ENCODE assay signal across 16 cellular contexts in genomic region chr6:145705561-145705960, GRCh38. TPM values are rescaled to one million over a fixed set of nuclear protein-coding genes. Genes with fewer than 3 reads are reported as not detected.
DNase-seq lines count a peak whose midpoint lies in the region; ATAC-seq and TF ChIP-seq lines count a peak whose summit lies in the region.
"Had no signal": no experiment of that assay in that cellular context is flagged by ENCODE, and none has a peak within 500 bp of the region (broad histone marks: within the 10 kb centered on the region; RNA-seq: fewer than 3 reads in every experiment).

No MANE protein-coding gene starts in this region.

- H3K9me3 Mint-ChIP-seq in osteocyte (ENCODE audit: unreplicated experiment), result no peaks in the 10 kb centered on the region

- DNase-seq in SK-N-SH, result no peak
- DNase-seq in NB4 (ENCODE audit: low read depth), result peak; percentile 78
- DNase-seq in choroid plexus epithelial cell (ENCODE audit: low read depth), result peak; percentile 79
- DNase-seq in osteocyte (ENCODE audit: extremely low spot score, unreplicated experiment), result no peak
- DNase-seq in activated T-cell treated with anti-CD3 and anti-CD28 coated beads, Interleukin-2, amount 50 U/mL, for 48 hours, result no peak
- no peak for DNase-seq in activated naive CD4-positive, alpha-beta T cell (lab: John Stamatoyannopoulos, UW)
- DNase-seq: 8988T; activated CD4-positive, alpha-beta T cell treated with anti-CD3 and anti-CD28 coated beads for 48 hours; DMS53; NCI-H1105 had no signal

- peak overlapping the region; percentile 28 for H3K27ac Mint-ChIP-seq in osteocyte (ENCODE audit: unreplicated experiment)
- H3K27ac Mint-ChIP-seq: brain, memory B cell had no signal

- peaks cover 0 to 4% of the 10 kb centered on the region in 2 experiments; a peak in 2 of 4 replicates for H3K4me1 ChIP-seq in SK-N-SH (ENCODE audit: control insufficient read depth in 1 of 2, insufficient read depth in 2 of 2, low read depth in 1 of 2, low read length in 1 of 2)
- H3K4me1 ChIP-seq: parathyroid adenoma had no signal

- no peaks in the 10 kb centered on the region for H3K9me3 ChIP-seq in SK-N-SH

- ATAC-seq in SK-N-SH treated with all-trans-retinoic acid at 6 μM for 48 hours (no peak), HG03442 (IDR thresholded peaks at IDR 0.05; ENCODE audit: unreplicated experiment) (no peak)

- H3K27ac ChIP-seq in SK-N-SH (ENCODE audit: low read depth in 2 of 2, low read length in 1 of 2), result 0 out of 4 replicates have a peak overlapping the region, but pooled peaks of 1 of the 2 experiments have one; percentile 39
- H3K27ac ChIP-seq: parathyroid adenoma, SK-N-MC had no signal

- no peak for TF ChIP-seq CTCF in SK-N-SH (IDR thresholded peaks at IDR 0.05)
- no peak for TF ChIP-seq CTCF in NB4 (IDR thresholded peaks at IDR 0.05; ENCODE audit: low read depth, low read length)
- no peak for TF ChIP-seq CTCF in choroid plexus epithelial cell (conservative IDR thresholded peaks at IDR 0.05; ENCODE audit: low read depth, low read length)
- TF ChIP-seq CTCF in osteocyte (IDR thresholded peaks at IDR 0.05), result no peak

- no peak for TF ChIP-seq EP300 in SK-N-SH (IDR thresholded peaks at IDR 0.05; ENCODE audit: borderline replicate concordance in 1 of 2, low read depth in 1 of 2, low read length in 1 of 2)

- no peaks in the 10 kb centered on the region for H3K27me3 ChIP-seq in SK-N-SH (ENCODE audit: insufficient read depth)

- no peak overlapping the region for H3K4me3 ChIP-seq in SK-N-SH (ENCODE audit: low read depth in 2 of 2, low read length in 1 of 2)
- H3K4me3 ChIP-seq in NB4 (ENCODE audit: low read depth, low read length), result no peak overlapping the region
- H3K4me3 ChIP-seq in choroid plexus epithelial cell (ENCODE audit: low read depth, low read length), result no peak overlapping the region
- H3K4me3 ChIP-seq: SK-N-MC had no signal

- WGBS in SK-N-SH (ENCODE audit: low lambda C conversion rate), result 71% methylated on average over 2 of the region's 2 CpGs

- no peak for TF ChIP-seq RAD21 in SK-N-SH (IDR thresholded peaks at IDR 0.05; ENCODE audit: low read length)

- peak overlapping the region; percentile 74; the same call in 1 of the 2 replicates for H2AFZ ChIP-seq in SK-N-SH (ENCODE audit: low read depth)
- H2AFZ ChIP-seq: parathyroid adenoma had no signal

- no peaks in the 10 kb centered on the region for H3K36me3 Mint-ChIP-seq in osteocyte (ENCODE audit: unreplicated experiment)

- H3K4me3 Mint-ChIP-seq in osteocyte (ENCODE audit: unreplicated experiment), result no peak overlapping the region
- H3K4me3 Mint-ChIP-seq: brain, memory B cell had no signal

- H3K36me3 ChIP-seq in SK-N-SH (replicated peaks in 1 of 2; ENCODE audit: control insufficient read depth in 1 of 2, insufficient read depth in 2 of 2, low read length in 1 of 2), result no peaks in the 10 kb centered on the region

- H3K9me2 ChIP-seq in SK-N-SH, result no peaks in the 10 kb centered on the region

- no peak for TF ChIP-seq POLR2A in NB4 (IDR thresholded peaks at IDR 0.05; ENCODE audit: extremely low read depth, insufficient read length)

- CTCF ChIA-PET in SK-N-SH (lab: Yijun Ruan, JAX), result interaction anchor here (0.9 kb wide), 1 partner anchor 1159 kb away, joined by 3 read pairs; no protein-coding TSS in a partner anchor

- peaks cover 16% of the 10 kb centered on the region for H3K4me1 Mint-ChIP-seq in osteocyte (ENCODE audit: unreplicated experiment)

- peaks cover 4% of the 10 kb centered on the region for H3F3A ChIP-seq in SK-N-SH (replicated peaks; ENCODE audit: insufficient read depth)

- no peaks in the 10 kb centered on the region for H3K27me3 Mint-ChIP-seq in osteocyte (ENCODE audit: unreplicated experiment)
- H3K27me3 Mint-ChIP-seq: brain, memory B cell had no signal

- no peaks in the 10 kb centered on the region for H4K20me1 ChIP-seq in SK-N-SH (ENCODE audit: insufficient read depth)

- POLR2A ChIA-PET in SK-N-SH (lab: Yijun Ruan, JAX), result no interaction called here

- H3K79me2 ChIP-seq in SK-N-SH (ENCODE audit: insufficient read depth), result no peaks in the 10 kb centered on the region
- H3K79me2 ChIP-seq: parathyroid adenoma had no signal

- H3K4me2 ChIP-seq in SK-N-SH, result no peak overlapping the region

- no peak overlapping the region for H3K9ac ChIP-seq in SK-N-SH
- H3K9ac ChIP-seq: parathyroid adenoma had no signal

TF ChIP-seq in SK-N-SH, 30 proteins besides CTCF, POLR2A, EP300 and RAD21:
- TF ChIP-seq REST (IDR thresholded peaks at IDR 0.05; ENCODE audit: low read depth, low read length), result no peak
- no peak for TF ChIP-seq TAF1 (IDR thresholded peaks at IDR 0.05; ENCODE audit: borderline replicate concordance, low read depth, low read length)
- peak; percentile 22; the same call in 1 of the 2 replicates for TF ChIP-seq GABPA (IDR thresholded peaks at IDR 0.05; ENCODE audit: low read depth)
- no peak for TF ChIP-seq TCF12 (IDR thresholded peaks at IDR 0.05)
- no peak for TF ChIP-seq FOSL2 (IDR thresholded peaks at IDR 0.05; ENCODE audit: borderline replicate concordance, low read depth)
TF ChIP-seq in SK-N-SH: peak in this region for 1.

TF ChIP-seq in SK-N-SH treated with all-trans-retinoic acid at 6 μM for 48 hours, 23 proteins besides CTCF, POLR2A, EP300 and RAD21:
- no peak for TF ChIP-seq OSR1 (CRISPR knock-in tag; IDR thresholded peaks at IDR 0.05)
- no peak for TF ChIP-seq ZNF8 (CRISPR knock-in tag; IDR thresholded peaks at IDR 0.05)
- TF ChIP-seq TSHZ2 (CRISPR knock-in tag; IDR thresholded peaks at IDR 0.05), result no peak
- TF ChIP-seq POU6F1 (CRISPR knock-in tag; IDR thresholded peaks at IDR 0.05; ENCODE audit: borderline replicate concordance, low read depth), result no peak
- TF ChIP-seq TOX (CRISPR knock-in tag; IDR thresholded peaks at IDR 0.05; ENCODE audit: borderline replicate concordance), result no peak
- TF ChIP-seq BACH2 (CRISPR knock-in tag; IDR thresholded peaks at IDR 0.05; ENCODE audit: borderline replicate concordance), result no peak
- TF ChIP-seq ESRRG (CRISPR knock-in tag; IDR thresholded peaks at IDR 0.05), result no peak
- TF ChIP-seq ZNF565 (CRISPR knock-in tag; conservative IDR thresholded peaks at IDR 0.05; ENCODE audit: low read depth), result no peak
- TF ChIP-seq PPARA (CRISPR knock-in tag; IDR thresholded peaks at IDR 0.05; ENCODE audit: borderline replicate concordance), result no peak
- TF ChIP-seq CSDC2 (CRISPR knock-in tag; IDR thresholded peaks at IDR 0.05), result no peak
- no peak for TF ChIP-seq ZFP3 (CRISPR knock-in tag; IDR thresholded peaks at IDR 0.05)
- TF ChIP-seq ARNTL (CRISPR knock-in tag; IDR thresholded peaks at IDR 0.05; ENCODE audit: borderline replicate concordance, low read depth), result no peak
TF ChIP-seq in SK-N-SH treated with all-trans-retinoic acid at 6 μM for 48 hours: peak in this region for 0.

RNA-seq across cellular contexts. Expression of gene EPM2A, which starts 29.8 kb away (rescaled TPM):
- polyA plus RNA-seq in SK-N-SH (2012; rRNA removed), result 2.7 and 3.9 TPM in 2 replicates
- polyA plus RNA-seq in SK-N-SH (2012; cell fraction: cytosol; rRNA removed), result 2.4 and 3.1 TPM in 2 replicates
- polyA plus RNA-seq in SK-N-SH (2012; cell fraction: nucleus; rRNA removed), result 3.0 and 4.8 TPM in 2 replicates
- total RNA-seq in osteocyte, result 13.6 and 17.6 TPM in 2 replicates

Comparison
In these comparisons a context has a peak if more than half of its experiments do, and no peak if none do; other contexts are left out.
1. DNase-seq: peak in NB4 (single experiment) and choroid plexus epithelial cell (single experiment); none in SK-N-SH (single experiment), osteocyte (single experiment), activated T-cell treated with anti-CD3 and anti-CD28 coated beads, Interleukin-2, amount 50 U/mL, for 48 hours (0 of 2) and activated naive CD4-positive, alpha-beta T cell (0 of 4).